In genomic region chr7:148983220-148984146, GRCh38 we compare ENCODE assay signal across 1 cellular context.
TF ChIP-seq lines count a peak whose summit lies in the region.

No MANE protein-coding gene starts in this region.

TF ChIP-seq in K562, 482 proteins besides CTCF, POLR2A, EP300 and RAD21 (continued from another document and continues in another):
- 0 out of 2 replicates have a peak, but pooled peaks have one; percentile 34 for TF ChIP-seq ELF2 (CRISPR knock-in tag; IDR thresholded peaks at IDR 0.05)
- no peak for TF ChIP-seq PHB (CRISPR knock-in tag; IDR thresholded peaks at IDR 0.05)
- TF ChIP-seq ARID1B (IDR thresholded peaks at IDR 0.05): 0 out of 2 replicates have a peak, but pooled peaks have one; percentile 16
- TF ChIP-seq, protein P1, sequence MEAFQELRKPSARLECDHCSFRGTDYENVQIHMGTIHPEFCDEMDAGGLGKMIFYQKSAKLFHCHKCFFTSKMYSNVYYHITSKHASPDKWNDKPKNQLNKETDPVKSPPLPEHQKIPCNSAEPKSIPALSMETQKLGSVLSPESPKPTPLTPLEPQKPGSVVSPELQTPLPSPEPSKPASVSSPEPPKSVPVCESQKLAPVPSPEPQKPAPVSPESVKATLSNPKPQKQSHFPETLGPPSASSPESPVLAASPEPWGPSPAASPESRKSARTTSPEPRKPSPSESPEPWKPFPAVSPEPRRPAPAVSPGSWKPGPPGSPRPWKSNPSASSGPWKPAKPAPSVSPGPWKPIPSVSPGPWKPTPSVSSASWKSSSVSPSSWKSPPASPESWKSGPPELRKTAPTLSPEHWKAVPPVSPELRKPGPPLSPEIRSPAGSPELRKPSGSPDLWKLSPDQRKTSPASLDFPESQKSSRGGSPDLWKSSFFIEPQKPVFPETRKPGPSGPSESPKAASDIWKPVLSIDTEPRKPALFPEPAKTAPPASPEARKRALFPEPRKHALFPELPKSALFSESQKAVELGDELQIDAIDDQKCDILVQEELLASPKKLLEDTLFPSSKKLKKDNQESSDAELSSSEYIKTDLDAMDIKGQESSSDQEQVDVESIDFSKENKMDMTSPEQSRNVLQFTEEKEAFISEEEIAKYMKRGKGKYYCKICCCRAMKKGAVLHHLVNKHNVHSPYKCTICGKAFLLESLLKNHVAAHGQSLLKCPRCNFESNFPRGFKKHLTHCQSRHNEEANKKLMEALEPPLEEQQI (IDR thresholded peaks at IDR 0.05): peak; percentile 77
- peak; percentile 16; the same call in 1 of the 2 replicates for TF ChIP-seq HCFC1 (IDR thresholded peaks at IDR 0.05; ENCODE audit: low read depth, low read length)
- no peak for TF ChIP-seq ZFP91 (CRISPR knock-in tag; IDR thresholded peaks at IDR 0.05)
- TF ChIP-seq MAFF (IDR thresholded peaks at IDR 0.05; ENCODE audit: low read length): peak; percentile 22; the same call in 1 of the 2 replicates
- no peak for TF ChIP-seq MLX (CRISPR knock-in tag; conservative IDR thresholded peaks at IDR 0.05)
- TF ChIP-seq HDAC3 (IDR thresholded peaks at IDR 0.05; ENCODE audit: borderline replicate concordance, partially characterized antibody): peak; percentile 76
- peak; percentile 57 to 66; a peak in 3 of 4 replicates for TF ChIP-seq MNT (conservative IDR thresholded peaks at IDR 0.05)
- 0 out of 2 replicates have a peak, but pooled peaks have one; percentile 51 for TF ChIP-seq ZNF134 (CRISPR knock-in tag; conservative IDR thresholded peaks at IDR 0.05)
- TF ChIP-seq, protein P2, sequence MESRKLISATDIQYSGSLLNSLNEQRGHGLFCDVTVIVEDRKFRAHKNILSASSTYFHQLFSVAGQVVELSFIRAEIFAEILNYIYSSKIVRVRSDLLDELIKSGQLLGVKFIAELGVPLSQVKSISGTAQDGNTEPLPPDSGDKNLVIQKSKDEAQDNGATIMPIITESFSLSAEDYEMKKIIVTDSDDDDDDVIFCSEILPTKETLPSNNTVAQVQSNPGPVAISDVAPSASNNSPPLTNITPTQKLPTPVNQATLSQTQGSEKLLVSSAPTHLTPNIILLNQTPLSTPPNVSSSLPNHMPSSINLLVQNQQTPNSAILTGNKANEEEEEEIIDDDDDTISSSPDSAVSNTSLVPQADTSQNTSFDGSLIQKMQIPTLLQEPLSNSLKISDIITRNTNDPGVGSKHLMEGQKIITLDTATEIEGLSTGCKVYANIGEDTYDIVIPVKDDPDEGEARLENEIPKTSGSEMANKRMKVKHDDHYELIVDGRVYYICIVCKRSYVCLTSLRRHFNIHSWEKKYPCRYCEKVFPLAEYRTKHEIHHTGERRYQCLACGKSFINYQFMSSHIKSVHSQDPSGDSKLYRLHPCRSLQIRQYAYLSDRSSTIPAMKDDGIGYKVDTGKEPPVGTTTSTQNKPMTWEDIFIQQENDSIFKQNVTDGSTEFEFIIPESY (CRISPR knock-in tag; IDR thresholded peaks at IDR 0.05): peak; percentile 81
- TF ChIP-seq HNRNPLL (IDR thresholded peaks at IDR 0.05; ENCODE audit: low read depth, low read length, poor library complexity, severe bottlenecking): peak; percentile 27
- peak; percentile 94 for TF ChIP-seq BRD9 (IDR thresholded peaks at IDR 0.05; ENCODE audit: low read depth, partially characterized antibody)
- TF ChIP-seq MYC (IDR thresholded peaks at IDR 0.05; ENCODE audit: low read depth, low read length): 0 out of 2 replicates have a peak, but pooled peaks have one; percentile 28
- TF ChIP-seq MYC (CRISPR knock-in tag; IDR thresholded peaks at IDR 0.05; ENCODE audit: borderline replicate concordance, low read depth): 0 out of 2 replicates have a peak, but pooled peaks have one; percentile 64
- 0 out of 2 replicates have a peak, but pooled peaks have one; percentile 21 for TF ChIP-seq ELF1 (tag; IDR thresholded peaks at IDR 0.05)
- no peak for TF ChIP-seq KAT2B (IDR thresholded peaks at IDR 0.05; ENCODE audit: low read depth, low read length)
- TF ChIP-seq CHD1 (IDR thresholded peaks at IDR 0.05; ENCODE audit: low read length): no peak
- TF ChIP-seq E2F3 (CRISPR knock-in tag; IDR thresholded peaks at IDR 0.05): no peak
- peak; percentile 78 for TF ChIP-seq ATF7 (IDR thresholded peaks at IDR 0.05)
- TF ChIP-seq TRIM28 (IDR thresholded peaks at IDR 0.05): peak; percentile 39; the same call in 1 of the 2 replicates
- no peak for TF ChIP-seq TAF9B (IDR thresholded peaks at IDR 0.05; ENCODE audit: partially characterized antibody)
- no peak for TF ChIP-seq PRMT5 (CRISPR knock-in tag; IDR thresholded peaks at IDR 0.05)
- no peak for TF ChIP-seq TCF15 (CRISPR knock-in tag; IDR thresholded peaks at IDR 0.05)
- no peak for TF ChIP-seq ZNF277 (CRISPR knock-in tag; IDR thresholded peaks at IDR 0.05; ENCODE audit: borderline replicate concordance)
- TF ChIP-seq, protein P3, sequence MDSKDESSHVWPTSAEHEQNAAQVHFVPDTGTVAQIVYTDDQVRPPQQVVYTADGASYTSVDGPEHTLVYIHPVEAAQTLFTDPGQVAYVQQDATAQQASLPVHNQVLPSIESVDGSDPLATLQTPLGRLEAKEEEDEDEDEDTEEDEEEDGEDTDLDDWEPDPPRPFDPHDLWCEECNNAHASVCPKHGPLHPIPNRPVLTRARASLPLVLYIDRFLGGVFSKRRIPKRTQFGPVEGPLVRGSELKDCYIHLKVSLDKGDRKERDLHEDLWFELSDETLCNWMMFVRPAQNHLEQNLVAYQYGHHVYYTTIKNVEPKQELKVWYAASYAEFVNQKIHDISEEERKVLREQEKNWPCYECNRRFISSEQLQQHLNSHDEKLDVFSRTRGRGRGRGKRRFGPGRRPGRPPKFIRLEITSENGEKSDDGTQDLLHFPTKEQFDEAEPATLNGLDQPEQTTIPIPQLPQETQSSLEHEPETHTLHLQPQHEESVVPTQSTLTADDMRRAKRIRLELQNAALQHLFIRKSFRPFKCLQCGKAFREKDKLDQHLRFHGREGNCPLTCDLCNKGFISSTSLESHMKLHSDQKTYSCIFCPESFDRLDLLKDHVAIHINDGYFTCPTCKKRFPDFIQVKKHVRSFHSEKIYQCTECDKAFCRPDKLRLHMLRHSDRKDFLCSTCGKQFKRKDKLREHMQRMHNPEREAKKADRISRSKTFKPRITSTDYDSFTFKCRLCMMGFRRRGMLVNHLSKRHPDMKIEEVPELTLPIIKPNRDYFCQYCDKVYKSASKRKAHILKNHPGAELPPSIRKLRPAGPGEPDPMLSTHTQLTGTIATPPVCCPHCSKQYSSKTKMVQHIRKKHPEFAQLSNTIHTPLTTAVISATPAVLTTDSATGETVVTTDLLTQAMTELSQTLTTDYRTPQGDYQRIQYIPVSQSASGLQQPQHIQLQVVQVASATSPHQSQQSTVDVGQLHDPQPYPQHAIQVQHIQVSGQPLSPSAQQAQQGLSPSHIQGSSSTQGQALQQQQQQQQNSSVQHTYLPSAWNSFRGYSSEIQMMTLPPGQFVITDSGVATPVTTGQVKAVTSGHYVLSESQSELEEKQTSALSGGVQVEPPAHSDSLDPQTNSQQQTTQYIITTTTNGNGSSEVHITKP (IDR thresholded peaks at IDR 0.05; ENCODE audit: partially characterized antibody): peak; percentile 40
- TF ChIP-seq CHD7 (IDR thresholded peaks at IDR 0.05; ENCODE audit: low read depth, low read length): no peak
